ENCODE assay signal across 1 cellular context in genomic region chr10:43861966-43862751, GRCh38.
TF ChIP-seq lines count a peak whose summit lies in the region.

No MANE protein-coding gene starts in this region.

TF ChIP-seq in IMR-90, 13 proteins besides CTCF, POLR2A, EP300 and RAD21:
- TF ChIP-seq USF2 (IDR thresholded peaks at IDR 0.05; ENCODE audit: low read depth, low read length) (no peak), ELK1 (IDR thresholded peaks at IDR 0.05; ENCODE audit: borderline replicate concordance, low read depth, low read length) (no peak), NFE2L2 (IDR thresholded peaks at IDR 0.05; ENCODE audit: low read depth, low read length) (peak; percentile 52), MXI1 (IDR thresholded peaks at IDR 0.05; ENCODE audit: borderline replicate concordance, low read depth, low read length) (no peak), SMC3 (IDR thresholded peaks at IDR 0.05; ENCODE audit: low read depth, low read length) (0 out of 2 replicates have a peak, but pooled peaks have one; percentile 4), RFX5 (IDR thresholded peaks at IDR 0.05; ENCODE audit: low read depth, low read length) (no peak), FOS (IDR thresholded peaks at IDR 0.05; ENCODE audit: low read depth, low read length) (peak; percentile 69; the same call in 1 of the 2 replicates), CHD1 (IDR thresholded peaks at IDR 0.05; ENCODE audit: low read depth, low read length) (no peak), MAFK (IDR thresholded peaks at IDR 0.05; ENCODE audit: low read depth, low read length) (peak; percentile 60), BHLHE40 (IDR thresholded peaks at IDR 0.05; ENCODE audit: low read depth, low read length) (no peak), CEBPB (IDR thresholded peaks at IDR 0.05; ENCODE audit: low read depth, low read length) (peak; percentile 97), RCOR1 (IDR thresholded peaks at IDR 0.05; ENCODE audit: insufficient replicate concordance, low read length) (no peak), MAZ (IDR thresholded peaks at IDR 0.05; ENCODE audit: borderline replicate concordance, low read depth, low read length) (0 out of 2 replicates have a peak, but pooled peaks have one; percentile 43)
